Comparison of ENCODE assay signal across 22 cellular contexts in genomic region chr6:3559561-3559960, GRCh38.
DNase-seq lines count a peak whose midpoint lies in the region; FAIRE-seq and TF ChIP-seq lines count a peak whose summit lies in the region.
"Had no signal": no experiment of that assay in that cellular context is flagged by ENCODE, and none has a peak within 500 bp of the region (broad histone marks: within the 10 kb centered on the region; RNA-seq: fewer than 3 reads in every experiment).

No MANE protein-coding gene starts in this region.

- H2BK20ac ChIP-seq in H1 (ENCODE audit: low read length), result no peak overlapping the region

- H2AK5ac ChIP-seq in H1 (ENCODE audit: low read depth, low read length), result peak overlapping the region; percentile 71; the same call in 1 of the 2 replicates

- no peaks in the 10 kb centered on the region for H3K9me3 ChIP-seq in Karpas-422 (ENCODE audit: low read length)
- no peaks in the 10 kb centered on the region for H3K9me3 ChIP-seq in H1 (ENCODE audit: insufficient read depth in 2 of 2, low read depth in 1 of 2, low read length in 1 of 2)
- H3K9me3 ChIP-seq: A549, HAP-1 had no signal

- H3K9me3 Mint-ChIP-seq in osteocyte (ENCODE audit: unreplicated experiment), result peaks cover 4% of the 10 kb centered on the region
- H3K9me3 Mint-ChIP-seq: GM23338 had no signal

- H3K27me3 ChIP-seq in Karpas-422 (ENCODE audit: low read length) (no peaks in the 10 kb centered on the region), H1 (replicated peaks in 1 of 4; ENCODE audit: control insufficient read depth in 3 of 4, extremely low read depth in 1 of 4, insufficient read depth in 3 of 4, low read length in 3 of 4) (no peaks in the 10 kb centered on the region)

- H2BK5ac ChIP-seq in H1 (ENCODE audit: low read depth, low read length), result no peak overlapping the region

- CTCF ChIA-PET in H1 (lab: Charles Lee; ENCODE audit: partially characterized antibody), result interaction anchor here (0.5 to 1.1 kb wide), 2 partner anchors 24 to 49 kb away, joined by 3 to 4 read pairs; no protein-coding TSS in a partner anchor

- no peak for TF ChIP-seq POLR2A in H1 (IDR thresholded peaks at IDR 0.05; ENCODE audit: control extremely low read depth in 1 of 2, low read depth in 2 of 2, low read length in 2 of 2)

- no peak overlapping the region for H2BK120ac ChIP-seq in H1 (replicated peaks; ENCODE audit: low read depth, low read length)

- H3K36me3 ChIP-seq in Karpas-422 (ENCODE audit: insufficient read depth, low read length) (no peaks in the 10 kb centered on the region), H1 (ENCODE audit: control insufficient read depth in 2 of 4, insufficient read depth in 4 of 4, low read length in 3 of 4) (no peaks in the 10 kb centered on the region)
- H3K36me3 ChIP-seq: HAP-1 had no signal

- no peak for FAIRE-seq in H1 (lab: Jason Lieb, UNC)
- FAIRE-seq: A549, GM12891, GM18507, H54 had no signal

- no peak overlapping the region for H2BK12ac ChIP-seq in H1 (ENCODE audit: low read depth, low read length)

- no peak for TF ChIP-seq CTCF in H1 (IDR thresholded peaks at IDR 0.05; ENCODE audit: control extremely low read depth in 1 of 3, insufficient read depth in 1 of 3, low read depth in 1 of 3, low read length in 3 of 3)
- TF ChIP-seq CTCF in osteocyte (IDR thresholded peaks at IDR 0.05), result no peak

- H3K56ac ChIP-seq in H1 (replicated peaks; ENCODE audit: insufficient read length, low read depth, low read length), result no peak overlapping the region

- no peaks in the 10 kb centered on the region; the same call in 1 of the 2 replicates for H3K23me2 ChIP-seq in H1 (ENCODE audit: low read depth, low read length)

- H3K27me3 Mint-ChIP-seq in osteocyte (ENCODE audit: unreplicated experiment), result no peaks in the 10 kb centered on the region

- no peak for TF ChIP-seq EP300 in H1 (IDR thresholded peaks at IDR 0.05; ENCODE audit: borderline replicate concordance in 1 of 2, low read depth in 2 of 2, low read length in 2 of 2)

- H3K4ac ChIP-seq in H1 (replicated peaks; ENCODE audit: insufficient read length, low read depth, low read length), result no peak overlapping the region

- H3K4me3 ChIP-seq in Karpas-422 (ENCODE audit: low read length) (no peak overlapping the region), H1 (ENCODE audit: extremely low read depth in 1 of 4, insufficient read depth in 2 of 4, low read depth in 3 of 4, low read length in 4 of 4) (no peak overlapping the region)
- H3K4me3 ChIP-seq: A549, GM23338, HAP-1 had no signal

- WGBS in H1 (ENCODE audit: extremely low coverage in 1 of 2, insufficient coverage in 1 of 2, insufficient read length in 1 of 2, insufficient replicate concordance in 2 of 2, low coverage in 1 of 2, low lambda C conversion rate in 2 of 2, missing lambda C conversion rate in 1 of 2), 2 experiments, result 85% methylated on average over 3 of the region's 3 CpGs; no CpG with 5 or more reads in 1 of the 2 experiments

- no peak overlapping the region for H3K23ac ChIP-seq in H1 (ENCODE audit: insufficient read length)

- H3K9ac ChIP-seq in Karpas-422 (ENCODE audit: low read length) (no peak overlapping the region), H1 (replicated peaks in 1 of 4; ENCODE audit: extremely low read depth in 1 of 4, low read depth in 3 of 4, low read length in 3 of 4) (no peak overlapping the region)

- H3K36me3 Mint-ChIP-seq in osteocyte (ENCODE audit: unreplicated experiment), result no peaks in the 10 kb centered on the region
- H3K36me3 Mint-ChIP-seq: CD4-positive, alpha-beta memory T cell had no signal

- no peaks in the 10 kb centered on the region for H3K79me1 ChIP-seq in H1 (ENCODE audit: low read depth, low read length)

- H3K27ac Mint-ChIP-seq in osteocyte (ENCODE audit: unreplicated experiment), result no peak overlapping the region
- H3K27ac Mint-ChIP-seq: CD4-positive, alpha-beta memory T cell; GM23338 had no signal

- no peaks in the 10 kb centered on the region for H4K20me1 ChIP-seq in Karpas-422 (ENCODE audit: insufficient read depth, low read depth, low read length)
- H4K20me1 ChIP-seq in H1 (replicated peaks in 1 of 2; ENCODE audit: control insufficient read depth in 1 of 2, insufficient read depth in 2 of 2, low read length in 2 of 2), result no peaks in the 10 kb centered on the region

- no peak overlapping the region for H3K4me3 Mint-ChIP-seq in osteocyte (ENCODE audit: unreplicated experiment)
- H3K4me3 Mint-ChIP-seq: CD4-positive, alpha-beta memory T cell; GM23338 had no signal

- no peak overlapping the region for H4K91ac ChIP-seq in H1 (replicated peaks; ENCODE audit: insufficient read length, low read length)

- H3K4me1 ChIP-seq in Karpas-422 (ENCODE audit: low read length) (no peaks in the 10 kb centered on the region), H1 (replicated peaks in 1 of 4; ENCODE audit: control insufficient read depth in 3 of 4, insufficient read depth in 4 of 4, low read length in 3 of 4) (peaks cover 0 to 2% (median 0%) of the 10 kb centered on the region in 4 experiments; a peak in 2 of 7 replicates)
- H3K4me1 ChIP-seq: A549, HAP-1 had no signal

- POLR2A ChIA-PET in H1 (lab: Charles Lee; ENCODE audit: partially characterized antibody), result no interaction called here

- H3K18ac ChIP-seq in H1 (ENCODE audit: extremely low read depth, low read length), result no peak overlapping the region

- H3K9me2 ChIP-seq in Karpas-422 (replicated peaks; ENCODE audit: insufficient read depth, low read length), result no peaks in the 10 kb centered on the region

- H2AFZ ChIP-seq in Karpas-422 (ENCODE audit: low read length) (no peak overlapping the region), H1 (ENCODE audit: low read length) (no peak overlapping the region)
- H2AFZ ChIP-seq: GM23338 had no signal

- DNase-seq in Karpas-422 (peak; percentile 10), H1 (ENCODE audit: low read depth in 1 of 2, low spot score in 2 of 2) (no peak), osteocyte (ENCODE audit: extremely low spot score, unreplicated experiment) (peak; percentile 15), T-helper 9 cell (no peak), HCEC 1CT (no peak), mesenteric fat pad (ENCODE audit: low spot score) (no peak)
- DNase-seq: 8988T; ACHN; AML-193; C1 segment of cervical spinal cord; Calu3; CD4-positive, alpha-beta memory T cell; COR-L47; DMS53; DMS79 treated with DMSO at 0.1 percent for 48 hours; GF-D8 had no signal

- no peak overlapping the region for H4K5ac ChIP-seq in H1 (ENCODE audit: insufficient read length, low read depth, low read length)

- H3K79me2 ChIP-seq in Karpas-422 (ENCODE audit: low read length), result no peaks in the 10 kb centered on the region
- H3K79me2 ChIP-seq in H1 (ENCODE audit: control insufficient read depth in 1 of 2, insufficient read depth in 2 of 2, low read length in 2 of 2), result no peaks in the 10 kb centered on the region

- H3K4me1 Mint-ChIP-seq in osteocyte (ENCODE audit: unreplicated experiment), result peaks cover 11% of the 10 kb centered on the region
- H3K4me1 Mint-ChIP-seq: CD4-positive, alpha-beta memory T cell had no signal

- TF ChIP-seq RAD21 in H1 (IDR thresholded peaks at IDR 0.05 in 1 of 2, conservative IDR thresholded peaks at IDR 0.05 in 1 of 2; ENCODE audit: low read depth in 2 of 2, low read length in 2 of 2), result no peak

- no peak overlapping the region for H3K14ac ChIP-seq in H1 (ENCODE audit: insufficient read length)

- H4K8ac ChIP-seq in H1 (ENCODE audit: extremely low read depth, insufficient read depth, low read length), result no peak overlapping the region

- no peak overlapping the region for H3K4me2 ChIP-seq in Karpas-422 (ENCODE audit: low read depth, low read length, poor library complexity, severe bottlenecking)
- H3K4me2 ChIP-seq in H1 (ENCODE audit: insufficient read depth in 1 of 2, low read depth in 2 of 2, low read length in 2 of 2), result no peak overlapping the region
- H3K4me2 ChIP-seq: A549, GM23338 had no signal

- H2BK15ac ChIP-seq in H1 (ENCODE audit: low read length), result no peak overlapping the region

- H3K27ac ChIP-seq in Karpas-422 (ENCODE audit: low read length) (no peak overlapping the region), H1 (ENCODE audit: low read depth, low read length) (no peak overlapping the region)
- H3K27ac ChIP-seq: A549 had no signal

TF ChIP-seq in H1, 55 proteins besides CTCF, POLR2A, EP300 and RAD21:
- TF ChIP-seq RNF2 (IDR thresholded peaks at IDR 0.05; ENCODE audit: borderline replicate concordance, low read depth, low read length, missing control alignments, poor library complexity, severe bottlenecking), result no peak
- TF ChIP-seq EZH2 (IDR thresholded peaks at IDR 0.05; ENCODE audit: low read depth, low read length, severe bottlenecking), result no peak
- TF ChIP-seq SP2 (IDR thresholded peaks at IDR 0.05; ENCODE audit: low read length), result no peak
- no peak for TF ChIP-seq TEAD4 (IDR thresholded peaks at IDR 0.05; ENCODE audit: low read depth, low read length)
- TF ChIP-seq SP4 (IDR thresholded peaks at IDR 0.05; ENCODE audit: low read length), result no peak
- no peak for TF ChIP-seq RXRA (IDR thresholded peaks at IDR 0.05; ENCODE audit: insufficient read depth, low read depth, low read length)
TF ChIP-seq in H1: peak in this region for 0.

Comparison
In these comparisons a context has a peak if more than half of its experiments do, and no peak if none do; other contexts are left out.
1. DNase-seq: peak in Karpas-422 (single experiment) and osteocyte (single experiment); none in H1 (0 of 2), T-helper 9 cell (single experiment), HCEC 1CT (single experiment) and mesenteric fat pad (single experiment).